ENCODE assay signal across 9 cellular contexts in the genomic region with DNA sequence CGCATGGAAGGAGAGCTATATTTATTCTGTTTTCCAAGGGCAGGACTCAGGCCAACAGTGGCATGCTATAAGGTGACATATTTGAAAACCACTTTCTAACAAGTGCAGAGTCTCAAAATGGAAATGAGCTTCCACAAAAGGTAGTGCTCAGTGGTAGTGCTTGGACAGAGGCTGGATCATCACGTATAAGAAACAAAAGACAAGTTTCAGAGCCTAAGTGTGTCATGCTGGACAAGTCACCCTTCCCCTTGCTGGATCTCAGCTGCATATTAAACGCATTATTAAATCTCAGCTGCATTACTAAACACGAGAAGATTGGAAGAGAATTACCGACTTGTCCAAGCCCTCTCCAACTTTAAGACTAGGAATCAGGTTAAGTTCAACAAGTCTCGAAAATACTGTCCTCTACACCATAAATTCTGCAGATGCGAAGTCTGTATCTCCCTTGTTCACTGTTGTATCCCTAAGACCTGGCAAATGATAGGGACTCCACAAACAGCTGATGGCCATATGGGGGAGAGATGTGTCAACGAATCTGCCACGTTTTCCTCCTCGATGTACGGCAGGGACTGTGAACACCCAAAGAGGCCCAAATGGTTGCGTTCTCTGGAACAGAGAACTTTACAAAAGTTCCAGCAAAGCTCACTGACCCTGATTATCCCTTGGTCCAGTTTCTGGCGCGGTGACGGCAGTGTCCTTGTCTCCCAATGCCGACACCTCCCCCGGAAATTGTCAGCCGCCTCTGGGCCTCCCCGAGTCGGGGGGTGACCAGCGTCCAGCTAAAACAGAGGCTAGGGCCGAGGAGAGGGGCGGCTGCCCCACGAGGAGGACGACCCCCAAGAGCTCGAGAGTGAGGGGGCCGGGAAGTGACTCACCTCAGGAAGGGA. TPM values are rescaled to one million over a fixed set of nuclear protein-coding genes. Genes with fewer than 3 reads are reported as not detected.
DNase-seq lines count a peak whose midpoint lies in the region; ATAC-seq, FAIRE-seq and TF ChIP-seq lines count a peak whose summit lies in the region.
"Had no signal": no experiment of that assay in that cellular context is flagged by ENCODE, and none has a peak within 500 bp of the region (broad histone marks: within the 10 kb centered on the region; RNA-seq: fewer than 3 reads in every experiment).

No MANE protein-coding gene starts in this region.

- no peak for TF ChIP-seq EP300 in stomach (IDR thresholded peaks at IDR 0.05)

- in situ Hi-C loops in ACHN (cut with HindIII; ENCODE audit: low pct_ligation_motif_present, low pct_unique_long_range_greater_than_20kb, low sequenced_read_pairs) = no loop called here

- ATAC-seq in GM18909 (IDR thresholded peaks at IDR 0.05; ENCODE audit: poor library complexity, unreplicated experiment) (peak; percentile 32), HG03175 (IDR thresholded peaks at IDR 0.05; ENCODE audit: unreplicated experiment) (peak; percentile 29)

- H3K4me1 ChIP-seq in iPS-20b (ENCODE audit: insufficient read depth, low read length) (peaks cover 10% of the 10 kb centered on the region; the same call in 1 of the 2 replicates), stomach (peaks cover 10 to 42% (median 28%) of the 10 kb centered on the region in 4 donors)

- H3K36me3 ChIP-seq in iPS-20b (ENCODE audit: insufficient read depth, low read depth, low read length) (0 out of 2 replicates have a peak, but pooled peaks cover 5% of the 10 kb centered on the region), stomach (peaks cover 0 to 7% (median 4%) of the 10 kb centered on the region in 4 donors)

- TF ChIP-seq POLR2A in stomach (IDR thresholded peaks at IDR 0.05) = no peak

- peak overlapping the region; percentile 97 for H3K4me3 ChIP-seq in iPS-20b (ENCODE audit: low read length)
- H3K4me3 ChIP-seq in stomach = peak overlapping the region; percentile 59 to 98 (median 95)

- WGBS in adipose tissue, 3 donors = 3 to 6% (median 5%) methylated on average over 27 of the region's 27 CpGs
- WGBS in stomach, 5 donors = 3 to 4% (median 4%) methylated on average over 21 to 27 of the region's 27 CpGs

- H3K27me3 ChIP-seq in iPS-20b (ENCODE audit: insufficient read depth, low read length) (no peaks in the 10 kb centered on the region), stomach (no peaks in the 10 kb centered on the region)

- DNase-seq in ACHN (peak; percentile 12), stomach (peak; percentile 29), EL (no peak), D721Med (ENCODE audit: insufficient read length, low spot score) (no peak)

- H3K9ac ChIP-seq in iPS-20b (ENCODE audit: low read depth, low read length) = peak overlapping the region; percentile 90

- H3K27ac ChIP-seq in adipose tissue (ENCODE audit: low read depth, low read length) = peak overlapping the region; percentile 5
- no peak overlapping the region for H3K27ac ChIP-seq in iPS-20b (ENCODE audit: low read length)
- H3K27ac ChIP-seq in stomach = peak overlapping the region; percentile 70 to 94 (median 91)

- FAIRE-seq in D721Med (lab: Jason Lieb, UNC) = no peak
- FAIRE-seq: islet of Langerhans had no signal

- H3K9me3 ChIP-seq in iPS-20b (ENCODE audit: insufficient read depth, low read depth, low read length) = no peaks in the 10 kb centered on the region
- no peaks in the 10 kb centered on the region for H3K9me3 ChIP-seq in stomach

- intact Hi-C loops in stomach (cut with DNase I; ENCODE audit: low total_unique reads) = no loop called here

- TF ChIP-seq CTCF in stomach (IDR thresholded peaks at IDR 0.05) (no peak), D721Med (IDR thresholded peaks at IDR 0.05; ENCODE audit: insufficient read depth, missing control alignments) (no peak)

RNA-seq across cellular contexts. Expression of a gene that starts 0.6 kb away (rescaled TPM):
- polyA plus RNA-seq in adipose tissue (10 to 100 TPM in 2 of 3 donors, 1 to 10 TPM in 1; 8.5 to 17.3 (median 16.1) TPM), stomach (10 to 100 TPM in 2 of 3 donors, 1 to 10 TPM in 1; 8.1 to 11.5 (median 10.8) TPM)
- 100 to 1,000 TPM in 1 of 5 donors, 10 to 100 TPM in 3, 1 to 10 TPM in 1; 7.5 to 102 (median 18.4) TPM for total RNA-seq in stomach

RNA-seq across cellular contexts. Expression of a gene that starts 32.3 kb away (rescaled TPM):
- polyA plus RNA-seq in adipose tissue (1 to 10 TPM in 1 of 3 donors, under 1 TPM in 2; 0.79 to 1.7 (median 0.82) TPM), stomach (1 to 10 TPM in 1 of 3 donors, under 1 TPM in 2; 0.61 to 6.9 (median 0.75) TPM)
- total RNA-seq in stomach = 100 to 1,000 TPM in 1 of 5 donors, 1 to 10 TPM in 1, not detected in 3; 1.1 to 143 TPM

Comparison
In these comparisons a context has a peak if more than half of its experiments do, and no peak if none do; other contexts are left out.
1. DNase-seq: peak in ACHN (single experiment) and stomach (single experiment); none in EL (single experiment) and D721Med (single experiment).